In the genomic region with DNA sequence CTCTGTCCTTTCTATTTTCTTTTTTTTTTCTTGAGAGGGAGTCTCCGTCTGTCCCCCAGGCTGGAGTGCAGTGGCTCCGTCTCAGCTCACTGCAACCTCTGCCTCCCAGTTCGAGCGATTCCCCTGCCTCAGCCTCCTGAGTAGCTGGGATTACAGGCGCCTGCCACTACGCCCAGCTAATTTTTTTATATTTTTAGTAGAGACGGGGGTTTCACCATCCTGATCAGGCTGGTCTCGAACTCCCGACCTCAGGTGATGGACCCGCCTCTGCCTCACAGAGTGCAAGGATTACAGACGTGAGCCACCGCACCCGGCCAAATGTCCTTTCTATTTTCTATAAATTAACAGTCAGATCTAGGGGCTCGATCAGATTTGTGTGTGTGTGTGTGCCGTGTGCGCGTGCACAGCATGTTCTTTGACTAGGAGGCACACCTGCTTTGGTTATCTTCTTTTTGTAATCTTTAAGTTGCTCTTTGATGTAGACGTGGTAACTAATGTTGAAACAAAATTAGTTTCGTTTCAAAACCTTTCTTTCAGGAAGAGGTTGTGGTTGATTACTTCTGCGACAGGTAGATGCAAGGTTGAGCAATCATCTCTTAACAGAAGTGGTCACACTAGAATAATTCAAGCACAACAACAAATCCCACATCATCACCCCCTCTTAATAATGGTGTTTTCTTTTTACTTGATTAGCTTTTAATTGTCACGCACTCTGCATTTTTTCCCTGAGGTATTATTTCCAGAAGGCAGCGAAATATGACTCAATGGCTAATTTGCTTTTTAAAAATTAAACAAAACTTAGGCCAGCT, we compare ENCODE assay signal across 8 cellular contexts. TPM values are rescaled to one million over a fixed set of nuclear protein-coding genes. Genes with fewer than 3 reads are reported as not detected.
DNase-seq lines count a peak whose midpoint lies in the region; ATAC-seq, FAIRE-seq and TF ChIP-seq lines count a peak whose summit lies in the region.

No MANE protein-coding gene starts in this region.

- peaks cover 1% of the 10 kb centered on the region; the same call in 1 of the 2 replicates for H3K27me3 Mint-ChIP-seq in HFFc6 (ENCODE audit: insufficient read depth)

- H3K4me1 Mint-ChIP-seq in HFFc6 (ENCODE audit: low read depth): peaks cover 31% of the 10 kb centered on the region

- H3K9me3 Mint-ChIP-seq in HFFc6: 0 out of 2 replicates have a peak, but pooled peaks cover 4% of the 10 kb centered on the region

- WGBS in esophagus, 2 donors: 35 to 39% methylated on average over 22 of the region's 22 CpGs
- 41 to 47% methylated on average over 22 of the region's 22 CpGs for WGBS in pancreas, 2 donors

- H3K27ac ChIP-seq in esophagus (ENCODE audit: low read depth in 2 of 2, low read length in 1 of 2) (peak overlapping the region; percentile 88 to 93), pancreas (peak overlapping the region; percentile 80 to 89 (median 87))

- peak overlapping the region; percentile 89 for H3K4me3 Mint-ChIP-seq in HFFc6

- peaks cover 29% of the 10 kb centered on the region for H3K36me3 Mint-ChIP-seq in HFFc6 (ENCODE audit: low read depth)

- peaks cover 0 to 2% of the 10 kb centered on the region in 2 donors for H3K4me1 ChIP-seq in esophagus (ENCODE audit: control insufficient read depth in 2 of 2, insufficient read depth in 2 of 2, low read length in 1 of 2)
- H3K4me1 ChIP-seq in pancreas: peaks cover 0 to 9% (median 0%) of the 10 kb centered on the region in 3 donors

- TF ChIP-seq CTCF in HFFc6 (IDR thresholded peaks at IDR 0.05) (no peak), pancreas (IDR thresholded peaks at IDR 0.05) (no peak)

- H3K36me3 ChIP-seq in esophagus (ENCODE audit: control insufficient read depth in 2 of 2, insufficient read depth in 2 of 2, low read length in 1 of 2): no peaks in the 10 kb centered on the region
- H3K36me3 ChIP-seq in pancreas: no peaks in the 10 kb centered on the region

- FAIRE-seq in pancreas (lab: Jason Lieb, UNC): no peak

- H3K9me3 ChIP-seq in esophagus (ENCODE audit: control insufficient read depth in 2 of 2, insufficient read depth in 1 of 2, low read depth in 1 of 2, low read length in 1 of 2) (no peaks in the 10 kb centered on the region), pancreas (no peaks in the 10 kb centered on the region)

- TF ChIP-seq POLR2A in GM18505 (IDR thresholded peaks at IDR 0.05; ENCODE audit: borderline replicate concordance, extremely low read depth, insufficient read depth, insufficient read length): no peak

- H3K4me3 ChIP-seq in esophagus (ENCODE audit: low read depth in 1 of 2, low read length in 2 of 2): peak overlapping the region; percentile 63 to 89
- peak overlapping the region; percentile 83 to 100 (median 94) for H3K4me3 ChIP-seq in pancreas

- ATAC-seq in GM18505 (IDR thresholded peaks at IDR 0.05; ENCODE audit: unreplicated experiment) (peak; percentile 44), pancreas (peak; percentile 8 to 38 (median 16))

- intact Hi-C loops in pancreas (cut with DNase I): no loop called here

- H3K27me3 ChIP-seq in esophagus (ENCODE audit: control insufficient read depth in 1 of 2, insufficient read depth in 2 of 2, low read length in 2 of 2) (no peaks in the 10 kb centered on the region), pancreas (no peaks in the 10 kb centered on the region)

- peak overlapping the region; percentile 88 for H3K27ac Mint-ChIP-seq in HFFc6

- DNase-seq in HFFc6 (no peak), NCI-H1417 treated with DMSO at 0.1 percent for 48 hours (lab: John Stamatoyannopoulos, UW) (peak; percentile 29), pancreas (no peak), NCI-H1930 (lab: John Stamatoyannopoulos, UW) (no peak), AG08395 (ENCODE audit: low spot score) (no peak)
- peak; percentile 75 for DNase-seq in activated CD8-positive, alpha-beta memory T cell treated with anti-CD3 and anti-CD28 coated beads for 24 hours

RNA-seq across cellular contexts. Expression of a gene that starts 0.8 kb away (rescaled TPM):
- 100 to 1,000 TPM; 130 to 189 (median 145) TPM for total RNA-seq in HFFc6 (2021; fragmentation: NEBNext Ultra II Directional; extraction: Animal tissue kit (Norgen Biotek cat#: 25700))
- 10 to 100 TPM; 33.1 to 42.8 TPM for polyA plus RNA-seq in esophagus
- 10 to 100 TPM in 5 of 6 donors, 1 to 10 TPM in 1; 9.7 to 22.3 (median 11.0) TPM for total RNA-seq in pancreas
- 10 to 100 TPM in 1 of 2 donors, 1 to 10 TPM in 1; 9.0 to 22.7 TPM for polyA plus RNA-seq in pancreas

Comparison
In these comparisons a context has a peak if more than half of its experiments do, and no peak if none do; other contexts are left out.
1. DNase-seq: peak in NCI-H1417 treated with DMSO at 0.1 percent for 48 hours (single experiment) and activated CD8-positive, alpha-beta memory T cell treated with anti-CD3 and anti-CD28 coated beads for 24 hours (single experiment); none in HFFc6 (single experiment), pancreas (0 of 6), NCI-H1930 (0 of 2) and AG08395 (single experiment).
2. RNA of a gene that starts 0.8 kb away (total RNA-seq): 130 to 189 TPM in HFFc6; 9.7 to 22.3 TPM in pancreas; every median in the first group is over 4 times any median in the second.